Comparison of ENCODE assay signal across 11 cellular contexts in the genomic region with DNA sequence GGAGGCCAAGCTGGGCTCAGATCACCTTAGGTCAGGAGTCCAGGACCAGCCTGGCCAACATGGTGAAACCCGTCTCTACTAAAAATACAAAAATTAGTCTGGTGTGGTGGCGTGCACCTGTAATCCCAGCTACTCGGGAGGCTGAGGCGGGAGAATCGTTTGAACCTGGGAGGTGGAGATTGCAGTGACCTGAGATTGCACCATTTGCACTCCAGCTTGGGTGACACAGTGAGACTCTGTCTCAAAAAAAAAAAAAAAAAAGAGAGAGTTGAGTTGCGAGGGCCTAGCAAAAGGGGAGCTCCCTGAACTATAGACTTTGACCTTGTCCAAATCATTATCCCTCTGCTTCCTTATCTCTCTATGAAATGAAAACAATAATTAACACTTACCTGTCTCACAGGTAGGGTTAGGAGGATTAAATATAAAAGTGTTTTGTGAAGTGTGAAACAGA. TPM values are rescaled to one million over a fixed set of nuclear protein-coding genes. Genes with fewer than 3 reads are reported as not detected.
DNase-seq lines count a peak whose midpoint lies in the region; ATAC-seq, FAIRE-seq and TF ChIP-seq lines count a peak whose summit lies in the region.
"Not testable (repeated sequence)": the region's sequence is repeated elsewhere in the genome, so short reads cannot be mapped to it uniquely, and the experiment has no call there.
"Had no signal": no experiment of that assay in that cellular context is flagged by ENCODE, and none has a peak within 500 bp of the region (broad histone marks: within the 10 kb centered on the region; RNA-seq: fewer than 3 reads in every experiment).

No MANE protein-coding gene starts in this region.

- H3K4me2 ChIP-seq in BLaER1: 0 out of 2 replicates have a peak overlapping the region, but pooled peaks have one; percentile 84
- not testable (repeated sequence) for H3K4me2 ChIP-seq in K562 (ENCODE audit: insufficient read depth, low read length)

- not testable (repeated sequence) for H2AFZ ChIP-seq in K562 (ENCODE audit: low read depth, low read length)

- peaks cover 32% of the 10 kb centered on the region for H3K4me1 ChIP-seq in BLaER1
- peaks cover 42 to 48% of the 10 kb centered on the region in 2 experiments for H3K4me1 ChIP-seq in K562 (replicated peaks in 1 of 2; ENCODE audit: control insufficient read depth in 2 of 2, insufficient read depth in 2 of 2, low read length in 2 of 2)
- H3K4me1 ChIP-seq in mucosa of rectum (ENCODE audit: control insufficient read depth in 2 of 2, insufficient read depth in 2 of 2, low read length in 2 of 2): peaks cover 48 to 62% of the 10 kb centered on the region in 2 donors
- peaks cover 8 to 56% (median 45%) of the 10 kb centered on the region in 4 donors for H3K4me1 ChIP-seq in transverse colon

- POLR2A ChIA-PET in K562 (lab: Yijun Ruan, JAX): interaction anchor here (3.9 to 4.0 kb wide), 2 partner anchors 10 to 11 kb away, joined by 28 to 33 read pairs; a partner anchor contains a TSS

- 0 out of 2 replicates have a peak, but pooled peaks cover 16% of the 10 kb centered on the region for H3K36me3 ChIP-seq in BLaER1
- not testable (repeated sequence) for H3K36me3 ChIP-seq in KOPT-K1 (ENCODE audit: insufficient read depth, low read length); K562 (ENCODE audit: control insufficient read depth, insufficient read depth, low read length); mucosa of rectum (ENCODE audit: control insufficient read depth in 2 of 2, insufficient read depth in 2 of 2, low read length in 2 of 2); transverse colon

- H3K9ac ChIP-seq in BLaER1; K562 (ENCODE audit: insufficient read depth in 1 of 2, low read depth in 2 of 2, low read length in 2 of 2): not testable (repeated sequence)
- H3K9ac ChIP-seq in mucosa of rectum (ENCODE audit: low read depth in 1 of 2, low read length in 2 of 2): peak overlapping the region in 1 of 2 donors; percentile 3

- not testable (repeated sequence) for ATAC-seq in activated T-cell treated with anti-CD3 and anti-CD28 coated beads, Interleukin-2, amount 50 U/mL, for 72 hours (replicated peaks in 1 of 2); K562
- ATAC-seq in left lobe of liver: peak; percentile 6

- peak overlapping the region; percentile 65 for H3K27ac Mint-ChIP-seq in activated T-cell treated with anti-CD3 and anti-CD28 coated beads, Interleukin-2, amount 50 U/mL, for 72 hours

- 72% methylated on average over 6 of the region's 6 CpGs for WGBS in K562 (ENCODE audit: insufficient coverage, low coverage, missing lambda C conversion rate)
- WGBS in transverse colon (ENCODE audit: low coverage in 1 of 2), 2 donors: 62 to 80% methylated on average over 1 to 6 of the region's 6 CpGs

- CTCF ChIA-PET in K562 (lab: Yijun Ruan, JAX; ENCODE audit: low intra/inter-chr PET ratio): not testable (repeated sequence)

- H3K4me1 Mint-ChIP-seq in activated T-cell treated with anti-CD3 and anti-CD28 coated beads, Interleukin-2, amount 50 U/mL, for 72 hours (ENCODE audit: low read depth): peaks cover 42% of the 10 kb centered on the region

- not testable (repeated sequence) for DNase-seq in activated T-cell treated with anti-CD3 and anti-CD28 coated beads, Interleukin-2, amount 50 U/mL, for 72 hours; K562 (ENCODE audit: extremely low read depth in 1 of 4, low spot score in 3 of 4); left lobe of liver (ENCODE audit: low spot score)
- DNase-seq in transverse colon: peak; percentile 60

- not testable (repeated sequence) for FAIRE-seq in K562 (lab: Jason Lieb, UNC)

- H3K27me3 ChIP-seq in BLaER1; K562 (ENCODE audit: control insufficient read depth in 2 of 2, insufficient read depth in 2 of 2, low read length in 2 of 2); mucosa of rectum (ENCODE audit: control insufficient read depth in 2 of 2, insufficient read depth in 2 of 2, low read length in 2 of 2); transverse colon: not testable (repeated sequence)

- H3K36me3 Mint-ChIP-seq in activated T-cell treated with anti-CD3 and anti-CD28 coated beads, Interleukin-2, amount 50 U/mL, for 72 hours (ENCODE audit: insufficient read depth in 2 of 2): not testable (repeated sequence)

- in situ Hi-C loops in K562 (cut with MboI); transverse colon (cut with MboI; ENCODE audit: low pct_ligation_motif_present in 1 of 4, low pct_unique_long_range_greater_than_20kb in 1 of 4, low sequenced_read_pairs in 3 of 4): not testable (repeated sequence)

- H3K79me2 ChIP-seq in K562 (ENCODE audit: control insufficient read depth, insufficient read depth, low read length): not testable (repeated sequence)

- H3K9me1 ChIP-seq in K562 (ENCODE audit: control insufficient read depth, insufficient read depth, low read length): not testable (repeated sequence)

- TF ChIP-seq CTCF in K562 (IDR thresholded peaks at IDR 0.05 in 2 of 3, conservative IDR thresholded peaks at IDR 0.05 in 1 of 3; ENCODE audit: insufficient read depth in 2 of 3, low read depth in 1 of 3, low read length in 3 of 3); transverse colon (IDR thresholded peaks at IDR 0.05): not testable (repeated sequence)

- H3K9me3 ChIP-seq in BLaER1; KOPT-K1 (ENCODE audit: insufficient read depth, low read length, poor library complexity, severe bottlenecking); K562 (replicated peaks; ENCODE audit: control insufficient read depth, insufficient read depth, low read depth, low read length); mucosa of rectum (ENCODE audit: control insufficient read depth in 2 of 2, low read length in 2 of 2); transverse colon: not testable (repeated sequence)

- peak overlapping the region in 1 of 2 donors; percentile 62 for H3K4me3 Mint-ChIP-seq in activated T-cell treated with anti-CD3 and anti-CD28 coated beads, Interleukin-2, amount 50 U/mL, for 72 hours

- H3K4me3 ChIP-seq in BLaER1; K562; mucosa of rectum (ENCODE audit: low read length in 2 of 2); transverse colon: not testable (repeated sequence)

- not testable (repeated sequence) for H3K27me3 Mint-ChIP-seq in activated T-cell treated with anti-CD3 and anti-CD28 coated beads, Interleukin-2, amount 50 U/mL, for 72 hours (ENCODE audit: low read depth)

- TF ChIP-seq RAD21 in K562 (CRISPR knock-in tag; conservative IDR thresholded peaks at IDR 0.05 in 1 of 2, IDR thresholded peaks at IDR 0.05 in 1 of 2): not testable (repeated sequence)

- not testable (repeated sequence) for TF ChIP-seq EP300 in K562 (IDR thresholded peaks at IDR 0.05; ENCODE audit: low read length)
- peak; percentile 12 for TF ChIP-seq EP300 in transverse colon (IDR thresholded peaks at IDR 0.05; ENCODE audit: low read depth)

- H3K9me3 Mint-ChIP-seq in activated T-cell treated with anti-CD3 and anti-CD28 coated beads, Interleukin-2, amount 50 U/mL, for 72 hours: not testable (repeated sequence)

- intact Hi-C loops in K562 (cut with micrococcal nuclease); transverse colon (cut with DNase I; ENCODE audit: low total_unique reads): not testable (repeated sequence)

- peaks cover 29% of the 10 kb centered on the region for H4K20me1 ChIP-seq in BLaER1
- not testable (repeated sequence) for H4K20me1 ChIP-seq in K562 (replicated peaks; ENCODE audit: control insufficient read depth, insufficient read depth, low read length)

- not testable (repeated sequence) for TF ChIP-seq POLR2A in K562 (conservative IDR thresholded peaks at IDR 0.05); transverse colon (IDR thresholded peaks at IDR 0.05)

- not testable (repeated sequence) for H3K27ac ChIP-seq in BLaER1; K562 (ENCODE audit: extremely low read depth, low read depth, low read length)
- H3K27ac ChIP-seq in KOPT-K1 (ENCODE audit: low read depth, low read length, poor library complexity, severe bottlenecking): peak overlapping the region; percentile 62
- peak overlapping the region; percentile 91 for H3K27ac ChIP-seq in mucosa of rectum (ENCODE audit: low read depth in 2 of 2, low read length in 2 of 2)
- H3K27ac ChIP-seq in transverse colon: peak overlapping the region; percentile 86 to 94 (median 90)

- not testable (repeated sequence) for BruUV-seq in K562 (replicated peaks; lab: Mats Ljungman, UMichigan)

RNA-seq across cellular contexts. Expression of a gene that starts 1.7 kb away (rescaled TPM):
- 1 to 10 TPM in 1 of 2 donors, under 1 TPM in 1; 0.94 to 5.5 TPM for total RNA-seq in activated T-cell treated with anti-CD3 and anti-CD28 coated beads, Interleukin-2, amount 50 U/mL, for 72 hours
- 4.4 and 7.9 TPM in 2 replicates for total RNA-seq in K562 (2011; cell fraction: chromatin; rRNA removed; ENCODE audit: low replicate concordance)
- 2.8 and 5.7 TPM in 2 replicates for total RNA-seq in K562 (2011; cell fraction: nucleolus; rRNA removed)
- 4.6 and 5.8 TPM in 2 replicates for total RNA-seq in K562 (2011; cell fraction: nucleoplasm; rRNA removed)
- total RNA-seq in K562 (2014; rRNA removed): 0.20 TPM in 1 of 2 replicates, not detected in the other
- total RNA-seq in K562 (2014; rRNA removed; fragmentation: Illumina TruSeq; extraction: Trizol): 0.48 and 0.51 TPM in 2 replicates
- total RNA-seq in K562 (2015; rRNA removed; fragmentation: Illumina TruSeq; extraction: Trizol): 0.26 TPM in 1 of 2 replicates, not detected in the other
- total RNA-seq in K562 (2021): 0.47 and 0.72 TPM in 2 replicates
- polyA plus RNA-seq in K562 (2011; rRNA removed): 1.1 and 1.9 TPM in 2 replicates
- polyA plus RNA-seq in K562 (2011; cell fraction: cytosol; rRNA removed): 0.29 and 1.2 TPM in 2 replicates
- 3.7 and 5.1 TPM in 2 replicates for polyA plus RNA-seq in K562 (2011; cell fraction: nucleus; rRNA removed)
- polyA plus RNA-seq in K562 (2012): 0.46 and 0.91 TPM in 2 replicates
- polyA plus RNA-seq in K562 (2014; fragmentation: Illumina TruSeq; extraction: Trizol): 0.39 and 0.73 TPM in 2 replicates
- polyA plus RNA-seq in K562 (2014; fragmentation: Nextera tagmentation; extraction: Ambion mirVana): not detected
- polyA plus RNA-seq in K562 (2014; rRNA removed): 0.23 and 0.32 TPM in 2 replicates
- polyA minus RNA-seq in K562 (2011; rRNA and poly(A)+ RNA removed): 0.67 and 1.0 TPM in 2 replicates
- polyA minus RNA-seq in K562 (2011; cell fraction: cytosol; rRNA and poly(A)+ RNA removed): not detected in 2 replicates
- polyA minus RNA-seq in K562 (2011; cell fraction: nucleus; rRNA and poly(A)+ RNA removed): 0.67 and 1.7 TPM in 2 replicates
- total RNA-seq in left lobe of liver: 2.5 TPM
- 100 to 1,000 TPM in 2 of 4 donors, 10 to 100 TPM in 2; 81.5 to 178 (median 108) TPM for total RNA-seq in transverse colon

RNA-seq across cellular contexts. Expression of a gene that starts 10.6 kb away (rescaled TPM):
- 10 to 100 TPM; 34.6 to 39.4 TPM for total RNA-seq in activated T-cell treated with anti-CD3 and anti-CD28 coated beads, Interleukin-2, amount 50 U/mL, for 72 hours
- total RNA-seq in K562 (2011; cell fraction: chromatin; rRNA removed; ENCODE audit: low replicate concordance): 61.7 and 101 TPM in 2 replicates
- 84.5 and 103 TPM in 2 replicates for total RNA-seq in K562 (2011; cell fraction: nucleolus; rRNA removed)
- total RNA-seq in K562 (2011; cell fraction: nucleoplasm; rRNA removed): 97.8 and 112 TPM in 2 replicates
- 38.9 and 41.1 TPM in 2 replicates for total RNA-seq in K562 (2014; rRNA removed)
- total RNA-seq in K562 (2014; rRNA removed; fragmentation: Illumina TruSeq; extraction: Trizol): 40.3 and 42.4 TPM in 2 replicates
- 31.1 and 33.9 TPM in 2 replicates for total RNA-seq in K562 (2015; rRNA removed; fragmentation: Illumina TruSeq; extraction: Trizol)
- total RNA-seq in K562 (2021): 57.2 and 58.8 TPM in 2 replicates
- 66.3 and 77.8 TPM in 2 replicates for polyA plus RNA-seq in K562 (2011; rRNA removed)
- 70.4 and 88.4 TPM in 2 replicates for polyA plus RNA-seq in K562 (2011; cell fraction: cytosol; rRNA removed)
- 37.0 and 45.1 TPM in 2 replicates for polyA plus RNA-seq in K562 (2011; cell fraction: nucleus; rRNA removed)
- 56.0 and 64.7 TPM in 2 replicates for polyA plus RNA-seq in K562 (2012)
- 52.3 and 62.6 TPM in 2 replicates for polyA plus RNA-seq in K562 (2014; fragmentation: Illumina TruSeq; extraction: Trizol)
- 10 to 100 TPM; 31.6 to 33.3 TPM for polyA plus RNA-seq in K562 (2014; fragmentation: Nextera tagmentation; extraction: Ambion mirVana)
- 49.8 and 54.6 TPM in 2 replicates for polyA plus RNA-seq in K562 (2014; rRNA removed)
- 58.7 and 70.5 TPM in 2 replicates for polyA minus RNA-seq in K562 (2011; rRNA and poly(A)+ RNA removed)
- 27.5 and 42.9 TPM in 2 replicates for polyA minus RNA-seq in K562 (2011; cell fraction: cytosol; rRNA and poly(A)+ RNA removed)
- polyA minus RNA-seq in K562 (2011; cell fraction: nucleus; rRNA and poly(A)+ RNA removed): 16.8 and 25.8 TPM in 2 replicates
- total RNA-seq in left lobe of liver: 21.4 TPM
- 10 to 100 TPM in 3 of 4 donors, 1 to 10 TPM in 1; 5.8 to 73.0 (median 28.5) TPM for total RNA-seq in transverse colon

RNA-seq across cellular contexts. Expression of a gene that starts 15.9 kb away (rescaled TPM):
- under 1 TPM; 0.41 to 0.93 TPM for total RNA-seq in activated T-cell treated with anti-CD3 and anti-CD28 coated beads, Interleukin-2, amount 50 U/mL, for 72 hours
- total RNA-seq in K562 (2011; cell fraction: chromatin; rRNA removed; ENCODE audit: low replicate concordance): 37.1 and 87.7 TPM in 2 replicates
- total RNA-seq in K562 (2011; cell fraction: nucleolus; rRNA removed): 57.7 and 63.0 TPM in 2 replicates
- total RNA-seq in K562 (2011; cell fraction: nucleoplasm; rRNA removed): 31.0 and 37.3 TPM in 2 replicates
- total RNA-seq in K562 (2014; rRNA removed) (11.4 and 14.0 TPM in 2 replicates), K562 (2014; rRNA removed; fragmentation: Illumina TruSeq; extraction: Trizol) (2.8 and 3.5 TPM in 2 replicates), K562 (2015; rRNA removed; fragmentation: Illumina TruSeq; extraction: Trizol) (5.4 and 6.9 TPM in 2 replicates), K562 (2021) (11.4 and 12.3 TPM in 2 replicates), left lobe of liver (52.2 TPM), transverse colon (10 to 100 TPM; 61.1 to 74.4 (median 67.1) TPM)
- polyA plus RNA-seq in K562 (2011; rRNA removed) (7.3 and 12.5 TPM in 2 replicates), K562 (2014; fragmentation: Illumina TruSeq; extraction: Trizol) (6.3 and 11.5 TPM in 2 replicates), K562 (2014; fragmentation: Nextera tagmentation; extraction: Ambion mirVana) (under 1 TPM in 1 of 2 experiments, not detected in 1; 0.15 TPM), K562 (2014; rRNA removed) (7.5 and 7.7 TPM in 2 replicates)
- 9.8 and 14.3 TPM in 2 replicates for polyA plus RNA-seq in K562 (2011; cell fraction: cytosol; rRNA removed)
- polyA plus RNA-seq in K562 (2011; cell fraction: nucleus; rRNA removed): 49.8 and 57.1 TPM in 2 replicates
- polyA plus RNA-seq in K562 (2012): 7.2 and 18.0 TPM in 2 replicates
- 5.9 and 7.6 TPM in 2 replicates for polyA minus RNA-seq in K562 (2011; rRNA and poly(A)+ RNA removed)
- 9.4 and 11.3 TPM in 2 replicates for polyA minus RNA-seq in K562 (2011; cell fraction: cytosol; rRNA and poly(A)+ RNA removed)
- polyA minus RNA-seq in K562 (2011; cell fraction: nucleus; rRNA and poly(A)+ RNA removed): 16.4 and 29.1 TPM in 2 replicates

RNA-seq across cellular contexts. Expression of a gene that starts 20.9 kb away (rescaled TPM):
- total RNA-seq in activated T-cell treated with anti-CD3 and anti-CD28 coated beads, Interleukin-2, amount 50 U/mL, for 72 hours: under 1 TPM in 1 of 2 donors, not detected in 1; 0.65 TPM
- not detected in 2 replicates for total RNA-seq in K562 (2011; cell fraction: chromatin; rRNA removed; ENCODE audit: low replicate concordance)
- total RNA-seq in K562 (2011; cell fraction: nucleolus; rRNA removed): not detected in 2 replicates
- total RNA-seq in K562 (2011; cell fraction: nucleoplasm; rRNA removed): not detected in 2 replicates
- total RNA-seq in K562 (2014; rRNA removed) (not detected in 2 replicates), K562 (2014; rRNA removed; fragmentation: Illumina TruSeq; extraction: Trizol) (not detected in 2 replicates), K562 (2015; rRNA removed; fragmentation: Illumina TruSeq; extraction: Trizol) (not detected in 2 replicates), K562 (2021) (not detected in 2 replicates), left lobe of liver (0.83 TPM), transverse colon (10 to 100 TPM in 3 of 4 donors, under 1 TPM in 1; 1.00 to 50.5 (median 48.0) TPM)
- polyA plus RNA-seq in K562 (2011; rRNA removed) (not detected in 2 replicates), K562 (2014; fragmentation: Illumina TruSeq; extraction: Trizol) (not detected in 2 replicates), K562 (2014; fragmentation: Nextera tagmentation; extraction: Ambion mirVana) (not detected), K562 (2014; rRNA removed) (not detected in 2 replicates)
- 0.09 and 0.39 TPM in 2 replicates for polyA plus RNA-seq in K562 (2011; cell fraction: cytosol; rRNA removed)
- polyA plus RNA-seq in K562 (2011; cell fraction: nucleus; rRNA removed): not detected in 2 replicates
- not detected in 2 replicates for polyA plus RNA-seq in K562 (2012)
- not detected in 2 replicates for polyA minus RNA-seq in K562 (2011; rRNA and poly(A)+ RNA removed)
- not detected in 2 replicates for polyA minus RNA-seq in K562 (2011; cell fraction: cytosol; rRNA and poly(A)+ RNA removed)
- not detected in 2 replicates for polyA minus RNA-seq in K562 (2011; cell fraction: nucleus; rRNA and poly(A)+ RNA removed)
- total RNA-seq: A172; CD8-positive, alpha-beta T cell; H9; IMR-90 had no signal

RNA-seq across cellular contexts. Expression of a gene that starts 32.6 kb away (rescaled TPM):
- total RNA-seq in activated T-cell treated with anti-CD3 and anti-CD28 coated beads, Interleukin-2, amount 50 U/mL, for 72 hours: 10 to 100 TPM; 18.8 to 25.3 TPM
- 163 and 258 TPM in 2 replicates for total RNA-seq in K562 (2011; cell fraction: chromatin; rRNA removed; ENCODE audit: low replicate concordance)
- 156 and 166 TPM in 2 replicates for total RNA-seq in K562 (2011; cell fraction: nucleolus; rRNA removed)
- total RNA-seq in K562 (2011; cell fraction: nucleoplasm; rRNA removed): 187 and 194 TPM in 2 replicates
- total RNA-seq in K562 (2014; rRNA removed) (17.2 and 17.7 TPM in 2 replicates), K562 (2014; rRNA removed; fragmentation: Illumina TruSeq; extraction: Trizol) (6.1 and 10.2 TPM in 2 replicates), K562 (2015; rRNA removed; fragmentation: Illumina TruSeq; extraction: Trizol) (11.4 and 14.4 TPM in 2 replicates), K562 (2021) (16.7 and 17.3 TPM in 2 replicates), left lobe of liver (41.0 TPM), transverse colon (10 to 100 TPM in 3 of 4 donors, 1 to 10 TPM in 1; 7.1 to 36.8 (median 18.9) TPM)
- polyA plus RNA-seq in K562 (2011; rRNA removed) (25.8 and 47.7 TPM in 2 replicates), K562 (2014; fragmentation: Illumina TruSeq; extraction: Trizol) (15.4 and 16.5 TPM in 2 replicates), K562 (2014; fragmentation: Nextera tagmentation; extraction: Ambion mirVana) (1 to 10 TPM; 3.3 to 5.6 TPM), K562 (2014; rRNA removed) (24.5 and 30.1 TPM in 2 replicates)
- polyA plus RNA-seq in K562 (2011; cell fraction: cytosol; rRNA removed): 28.0 and 36.5 TPM in 2 replicates
- polyA plus RNA-seq in K562 (2011; cell fraction: nucleus; rRNA removed): 214 and 337 TPM in 2 replicates
- polyA plus RNA-seq in K562 (2012): 17.4 and 29.8 TPM in 2 replicates
- polyA minus RNA-seq in K562 (2011; rRNA and poly(A)+ RNA removed): 12.7 and 14.5 TPM in 2 replicates
- polyA minus RNA-seq in K562 (2011; cell fraction: cytosol; rRNA and poly(A)+ RNA removed): 9.6 and 10.3 TPM in 2 replicates
- polyA minus RNA-seq in K562 (2011; cell fraction: nucleus; rRNA and poly(A)+ RNA removed): 21.4 and 35.1 TPM in 2 replicates

Comparison
In these comparisons a context has a peak if more than half of its experiments do, and no peak if none do; other contexts are left out.
1. RNA of a gene that starts 1.7 kb away (total RNA-seq): 81.5 to 178 TPM in transverse colon; 0.94 to 5.5 TPM in activated T-cell treated with anti-CD3 and anti-CD28 coated beads, Interleukin-2, amount 50 U/mL, for 72 hours, 2.5 TPM in left lobe of liver (single experiment) and 0.20 to 7.9 TPM in K562; every median in the first group is over 4 times any median in the second.